ENCODE assay signal across 8 cellular contexts in genomic region chr9:121059998-121060636, GRCh38. TPM values are rescaled to one million over a fixed set of nuclear protein-coding genes. Genes with fewer than 3 reads are reported as not detected.
DNase-seq lines count a peak whose midpoint lies in the region; ATAC-seq, FAIRE-seq and TF ChIP-seq lines count a peak whose summit lies in the region.

No MANE protein-coding gene starts in this region.

- no peaks in the 10 kb centered on the region for H3K9me3 ChIP-seq in H9 (ENCODE audit: control insufficient read depth, low read depth, low read length)
- H3K9me3 ChIP-seq in K562 (replicated peaks; ENCODE audit: control insufficient read depth, insufficient read depth, low read depth, low read length): no peaks in the 10 kb centered on the region
- H3K9me3 ChIP-seq in thoracic aorta: peaks cover 5% of the 10 kb centered on the region

- no peaks in the 10 kb centered on the region for H3K36me3 ChIP-seq in K562 (ENCODE audit: control insufficient read depth, insufficient read depth, low read length)
- H3K36me3 ChIP-seq in thoracic aorta: no peaks in the 10 kb centered on the region

- no peak overlapping the region for H3K18ac ChIP-seq in H9 (ENCODE audit: insufficient read length, low read depth, low read length)

- H3K4me3 Mint-ChIP-seq in H9: no peak overlapping the region

- H3K27me3 Mint-ChIP-seq in H9 (ENCODE audit: low read depth): peaks cover 23% of the 10 kb centered on the region

- H2BK120ac ChIP-seq in H9 (ENCODE audit: low read depth, low read length, poor library complexity, severe bottlenecking): no peak overlapping the region

- TF ChIP-seq POLR2A in K562 (conservative IDR thresholded peaks at IDR 0.05): no peak

- no peak overlapping the region for H3K23ac ChIP-seq in H9 (ENCODE audit: insufficient read length, low read depth, low read length)

- peak; percentile 62 to 71 for TF ChIP-seq RAD21 in K562 (CRISPR knock-in tag; conservative IDR thresholded peaks at IDR 0.05 in 1 of 2, IDR thresholded peaks at IDR 0.05 in 1 of 2)

- H2BK12ac ChIP-seq in H9 (ENCODE audit: insufficient read length, low read depth, low read length): no peak overlapping the region

- H3K27me3 ChIP-seq in H9 (ENCODE audit: insufficient read depth, low read length) (no peaks in the 10 kb centered on the region), K562 (ENCODE audit: control insufficient read depth in 2 of 2, insufficient read depth in 2 of 2, low read length in 2 of 2) (no peaks in the 10 kb centered on the region), thoracic aorta (replicated peaks; ENCODE audit: insufficient read depth) (no peaks in the 10 kb centered on the region)

- peak; percentile 74 for ATAC-seq in K562
- no peak for ATAC-seq in thoracic aorta (ENCODE audit: insufficient number of reproducible peaks, low FRiP score, low read depth)
- ATAC-seq in HG03520 (IDR thresholded peaks at IDR 0.05; ENCODE audit: unreplicated experiment): no peak
- no peak for ATAC-seq in HG03469 (IDR thresholded peaks at IDR 0.05; ENCODE audit: unreplicated experiment)

- H3K27ac ChIP-seq in H9 (ENCODE audit: insufficient read length, low read depth, low read length): no peak overlapping the region
- no peak overlapping the region for H3K27ac ChIP-seq in K562 (ENCODE audit: extremely low read depth, low read depth, low read length)
- H3K27ac ChIP-seq in thoracic aorta: no peak overlapping the region

- H4K5ac ChIP-seq in H9 (ENCODE audit: insufficient read length, low read depth, low read length): no peak overlapping the region

- no peaks in the 10 kb centered on the region for H3K9me1 ChIP-seq in K562 (ENCODE audit: control insufficient read depth, insufficient read depth, low read length)

- H3K14ac ChIP-seq in H9 (ENCODE audit: insufficient read depth, low read length): no peak overlapping the region

- H3K27ac Mint-ChIP-seq in H9: no peak overlapping the region

- H3K4me1 ChIP-seq in H9 (ENCODE audit: insufficient read depth, low read length) (no peaks in the 10 kb centered on the region), K562 (replicated peaks in 1 of 2; ENCODE audit: control insufficient read depth in 2 of 2, insufficient read depth in 2 of 2, low read length in 2 of 2) (no peaks in the 10 kb centered on the region; a peak in 1 of 5 replicates), thoracic aorta (ENCODE audit: control insufficient read depth in 1 of 2, low read depth in 2 of 2) (peaks cover 0 to 4% of the 10 kb centered on the region in 2 donors)

- H2BK20ac ChIP-seq in H9 (ENCODE audit: low read depth, low read length, poor library complexity, severe bottlenecking): no peak overlapping the region

- H4K91ac ChIP-seq in H9 (ENCODE audit: insufficient read length, low read depth, low read length): no peak overlapping the region

- H2AK5ac ChIP-seq in H9 (ENCODE audit: insufficient read length, low read length): no peak overlapping the region

- in situ Hi-C loops in K562 (cut with MboI): loop anchor here (10.0 kb wide), 1 partner anchor 315 kb away; no protein-coding TSS in a partner anchor

- no peaks in the 10 kb centered on the region for H3K79me2 ChIP-seq in H9 (ENCODE audit: insufficient read depth, low read length)
- H3K79me2 ChIP-seq in K562 (ENCODE audit: control insufficient read depth, insufficient read depth, low read length): no peaks in the 10 kb centered on the region

- no peaks in the 10 kb centered on the region for H3K23me2 ChIP-seq in H9 (ENCODE audit: insufficient read length, low read depth, low read length, poor library complexity, severe bottlenecking)

- TF ChIP-seq CTCF in H9 (conservative IDR thresholded peaks at IDR 0.05) (peak; percentile 80), K562 (IDR thresholded peaks at IDR 0.05 in 2 of 3, conservative IDR thresholded peaks at IDR 0.05 in 1 of 3; ENCODE audit: insufficient read depth in 2 of 3, low read depth in 1 of 3, low read length in 3 of 3) (peak; percentile 74 to 79 (median 74)), thoracic aorta (IDR thresholded peaks at IDR 0.05) (peak; percentile 73)

- no peak overlapping the region for H3T11ph ChIP-seq in H9 (ENCODE audit: low read length)

- H3K4ac ChIP-seq in H9 (ENCODE audit: low read depth, low read length): no peak overlapping the region

- H3K4me1 Mint-ChIP-seq in H9: no peaks in the 10 kb centered on the region

- H3K9ac ChIP-seq in H9 (ENCODE audit: extremely low read depth, insufficient read length, low read length): no peak overlapping the region
- no peak overlapping the region for H3K9ac ChIP-seq in K562 (ENCODE audit: insufficient read depth in 1 of 2, low read depth in 2 of 2, low read length in 2 of 2)

- no peak overlapping the region for H2BK5ac ChIP-seq in H9 (ENCODE audit: insufficient read length, low read length)

- no peak overlapping the region for H2AFZ ChIP-seq in H9 (ENCODE audit: low read length)
- peak overlapping the region; percentile 71; the same call in 1 of the 2 replicates for H2AFZ ChIP-seq in K562 (ENCODE audit: low read depth, low read length)

- POLR2A ChIA-PET in K562 (lab: Yijun Ruan, JAX): interaction anchor here (1.0 to 2.0 kb wide), 2 partner anchors 11 to 79 kb away, joined by 4 read pairs; partner anchors contain the start of gene C5

- no peak overlapping the region for H3K56ac ChIP-seq in H9 (ENCODE audit: insufficient read length, low read depth, low read length)

- CTCF ChIA-PET in K562 (lab: Yijun Ruan, JAX; ENCODE audit: low intra/inter-chr PET ratio): interaction anchor here (1.0 to 1.5 kb wide), 3 partner anchors 73 to 318 kb away, joined by 3 to 7 read pairs (median 3); no protein-coding TSS in a partner anchor

- no peak overlapping the region for H4K8ac ChIP-seq in H9 (replicated peaks; ENCODE audit: insufficient read length, low read depth, low read length)

- peak; percentile 61 for DNase-seq in D341Med (ENCODE audit: low spot score)
- no peak for DNase-seq in H9
- DNase-seq in NCI-H526 treated with DMSO at 0.1 percent for 48 hours (lab: John Stamatoyannopoulos, UW): peak; percentile 11
- DNase-seq in K562 (ENCODE audit: extremely low read depth in 1 of 4, low spot score in 3 of 4): peak; percentile 24 to 69 (median 38)
- no peak for DNase-seq in thoracic aorta (ENCODE audit: low spot score)

- no peak overlapping the region for H2BK15ac ChIP-seq in H9 (ENCODE audit: low read depth, low read length)

- H3K9me3 Mint-ChIP-seq in H9: no peaks in the 10 kb centered on the region

- WGBS in H9 (ENCODE audit: extremely low coverage, insufficient read length, low lambda C conversion rate): no CpG with 5 or more reads among the region's 6 CpGs
- WGBS in K562 (ENCODE audit: insufficient coverage, low coverage, missing lambda C conversion rate): 14% methylated on average over 6 of the region's 6 CpGs

- H3K4me2 ChIP-seq in H9 (ENCODE audit: insufficient read depth, insufficient read length, low read length) (no peak overlapping the region), K562 (ENCODE audit: insufficient read depth, low read length) (peak overlapping the region; percentile 45; the same call in 1 of the 2 replicates)

- H3K4me3 ChIP-seq in K562 (no peak overlapping the region), thoracic aorta (no peak overlapping the region)

- H3K79me1 ChIP-seq in H9 (ENCODE audit: insufficient read depth, low read depth, low read length, poor library complexity, severe bottlenecking): no peaks in the 10 kb centered on the region

- H4K20me1 ChIP-seq in H9 (ENCODE audit: control insufficient read depth, insufficient read depth, insufficient read length) (no peaks in the 10 kb centered on the region), K562 (replicated peaks; ENCODE audit: control insufficient read depth, insufficient read depth, low read length) (no peaks in the 10 kb centered on the region)

- peak; percentile 83 for FAIRE-seq in K562 (lab: Jason Lieb, UNC)
- peak; percentile 72 for FAIRE-seq in islet of Langerhans (lab: Jason Lieb, UNC)

- intact Hi-C loops in K562 (cut with micrococcal nuclease): loop anchor here (5.0 kb wide), 3 partner anchors 43 to 318 kb away; no protein-coding TSS in a partner anchor

- no peak for TF ChIP-seq EP300 in K562 (IDR thresholded peaks at IDR 0.05; ENCODE audit: low read length)

- BruUV-seq in K562 (replicated peaks; lab: Mats Ljungman, UMichigan): no TSS peak

- H3K36me3 Mint-ChIP-seq in H9 (ENCODE audit: insufficient read depth in 1 of 3, low read depth in 3 of 3): no peaks in the 10 kb centered on the region

RNA-seq across cellular contexts. Expression of gene C5, which starts 10.0 kb away (rescaled TPM):
- total RNA-seq in H9 (2021) (0.20 and 0.74 TPM in 2 replicates), K562 (2014; rRNA removed) (0.41 and 0.86 TPM in 2 replicates), K562 (2014; rRNA removed; fragmentation: Illumina TruSeq; extraction: Trizol) (0.51 and 0.65 TPM in 2 replicates), K562 (2015; rRNA removed; fragmentation: Illumina TruSeq; extraction: Trizol) (0.79 and 0.91 TPM in 2 replicates), K562 (2021) (0.42 and 0.56 TPM in 2 replicates), thoracic aorta (10 to 100 TPM in 1 of 2 donors, 1 to 10 TPM in 1; 8.3 to 12.2 TPM)
- total RNA-seq in K562 (2011; cell fraction: chromatin; rRNA removed; ENCODE audit: low replicate concordance): 0.19 and 0.65 TPM in 2 replicates
- 0.13 TPM in 1 of 2 replicates, not detected in the other for total RNA-seq in K562 (2011; cell fraction: nucleolus; rRNA removed)
- total RNA-seq in K562 (2011; cell fraction: nucleoplasm; rRNA removed): 0.08 and 0.22 TPM in 2 replicates
- polyA plus RNA-seq in K562 (2011; rRNA removed) (0.50 and 0.62 TPM in 2 replicates), K562 (2014; fragmentation: Illumina TruSeq; extraction: Trizol) (0.32 and 0.34 TPM in 2 replicates), K562 (2014; fragmentation: Nextera tagmentation; extraction: Ambion mirVana) (under 1 TPM; 0.08 to 0.15 TPM), K562 (2014; rRNA removed) (0.27 and 0.81 TPM in 2 replicates)
- polyA plus RNA-seq in K562 (2011; cell fraction: cytosol; rRNA removed): 0.06 and 0.16 TPM in 2 replicates
- 0.27 and 0.31 TPM in 2 replicates for polyA plus RNA-seq in K562 (2011; cell fraction: nucleus; rRNA removed)
- polyA plus RNA-seq in K562 (2012): 0.39 and 1.6 TPM in 2 replicates
- 0.56 and 1.4 TPM in 2 replicates for polyA minus RNA-seq in K562 (2011; rRNA and poly(A)+ RNA removed)
- 2.5 TPM in 1 of 2 replicates, not detected in the other for polyA minus RNA-seq in K562 (2011; cell fraction: cytosol; rRNA and poly(A)+ RNA removed)
- 0.40 and 1.1 TPM in 2 replicates for polyA minus RNA-seq in K562 (2011; cell fraction: nucleus; rRNA and poly(A)+ RNA removed)

RNA-seq across cellular contexts. Expression of gene CNTRL, which starts 14.6 kb away (rescaled TPM):
- total RNA-seq in H9 (2021) (11.6 and 14.2 TPM in 2 replicates), K562 (2014; rRNA removed) (16.9 and 18.3 TPM in 2 replicates), K562 (2014; rRNA removed; fragmentation: Illumina TruSeq; extraction: Trizol) (28.9 and 34.2 TPM in 2 replicates), K562 (2015; rRNA removed; fragmentation: Illumina TruSeq; extraction: Trizol) (25.8 and 27.3 TPM in 2 replicates), K562 (2021) (19.0 and 20.5 TPM in 2 replicates), thoracic aorta (10 to 100 TPM; 11.4 to 31.0 TPM)
- 21.2 and 121 TPM in 2 replicates for total RNA-seq in K562 (2011; cell fraction: chromatin; rRNA removed; ENCODE audit: low replicate concordance)
- 6.3 and 12.8 TPM in 2 replicates for total RNA-seq in K562 (2011; cell fraction: nucleolus; rRNA removed)
- total RNA-seq in K562 (2011; cell fraction: nucleoplasm; rRNA removed): 24.6 and 27.5 TPM in 2 replicates
- polyA plus RNA-seq in K562 (2011; rRNA removed) (25.4 and 28.0 TPM in 2 replicates), K562 (2014; fragmentation: Illumina TruSeq; extraction: Trizol) (22.2 and 24.0 TPM in 2 replicates), K562 (2014; fragmentation: Nextera tagmentation; extraction: Ambion mirVana) (10 to 100 TPM in 1 of 2 experiments, 1 to 10 TPM in 1; 9.2 to 10.5 TPM), K562 (2014; rRNA removed) (16.1 and 19.1 TPM in 2 replicates)
- 9.7 and 12.7 TPM in 2 replicates for polyA plus RNA-seq in K562 (2011; cell fraction: cytosol; rRNA removed)
- polyA plus RNA-seq in K562 (2011; cell fraction: nucleus; rRNA removed): 28.5 and 31.2 TPM in 2 replicates
- polyA plus RNA-seq in K562 (2012): 15.4 and 26.7 TPM in 2 replicates
- polyA minus RNA-seq in K562 (2011; rRNA and poly(A)+ RNA removed): 39.5 and 47.9 TPM in 2 replicates
- 15.1 and 15.9 TPM in 2 replicates for polyA minus RNA-seq in K562 (2011; cell fraction: cytosol; rRNA and poly(A)+ RNA removed)
- 24.4 and 48.9 TPM in 2 replicates for polyA minus RNA-seq in K562 (2011; cell fraction: nucleus; rRNA and poly(A)+ RNA removed)

Comparison
In these comparisons a context has a peak if more than half of its experiments do, and no peak if none do; other contexts are left out.
1. DNase-seq: peak in D341Med (single experiment), NCI-H526 treated with DMSO at 0.1 percent for 48 hours (single experiment) and K562 (4 of 4); none in H9 (single experiment) and thoracic aorta (single experiment).
2. Peak in every context shown above with its lines, with median percentiles within 50 percentile points of each other: CTCF ChIP-seq.